ENCODE assay signal across 1 cellular context in genomic region chr20:23636182-23636907, GRCh38.
TF ChIP-seq lines count a peak whose summit lies in the region.

No MANE protein-coding gene starts in this region.

TF ChIP-seq in HepG2, 621 proteins besides CTCF, POLR2A, EP300 and RAD21 (continued from another document and continues in another):
- TF ChIP-seq, protein P1, sequence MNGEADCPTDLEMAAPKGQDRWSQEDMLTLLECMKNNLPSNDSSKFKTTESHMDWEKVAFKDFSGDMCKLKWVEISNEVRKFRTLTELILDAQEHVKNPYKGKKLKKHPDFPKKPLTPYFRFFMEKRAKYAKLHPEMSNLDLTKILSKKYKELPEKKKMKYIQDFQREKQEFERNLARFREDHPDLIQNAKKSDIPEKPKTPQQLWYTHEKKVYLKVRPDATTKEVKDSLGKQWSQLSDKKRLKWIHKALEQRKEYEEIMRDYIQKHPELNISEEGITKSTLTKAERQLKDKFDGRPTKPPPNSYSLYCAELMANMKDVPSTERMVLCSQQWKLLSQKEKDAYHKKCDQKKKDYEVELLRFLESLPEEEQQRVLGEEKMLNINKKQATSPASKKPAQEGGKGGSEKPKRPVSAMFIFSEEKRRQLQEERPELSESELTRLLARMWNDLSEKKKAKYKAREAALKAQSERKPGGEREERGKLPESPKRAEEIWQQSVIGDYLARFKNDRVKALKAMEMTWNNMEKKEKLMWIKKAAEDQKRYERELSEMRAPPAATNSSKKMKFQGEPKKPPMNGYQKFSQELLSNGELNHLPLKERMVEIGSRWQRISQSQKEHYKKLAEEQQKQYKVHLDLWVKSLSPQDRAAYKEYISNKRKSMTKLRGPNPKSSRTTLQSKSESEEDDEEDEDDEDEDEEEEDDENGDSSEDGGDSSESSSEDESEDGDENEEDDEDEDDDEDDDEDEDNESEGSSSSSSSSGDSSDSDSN (CRISPR knock-in tag; IDR thresholded peaks at IDR 0.05): peak; percentile 77; the same call in 1 of the 2 replicates
- TF ChIP-seq ZNF44 (CRISPR knock-in tag; IDR thresholded peaks at IDR 0.05) (0 out of 2 replicates have a peak, but pooled peaks have one; percentile 61), ZNF264 (CRISPR knock-in tag; IDR thresholded peaks at IDR 0.05) (no peak), ZNF513 (CRISPR knock-in tag; conservative IDR thresholded peaks at IDR 0.05) (no peak), RBFOX2 (IDR thresholded peaks at IDR 0.05; ENCODE audit: low read depth, low read length) (no peak), MIER2 (CRISPR knock-in tag; IDR thresholded peaks at IDR 0.05) (no peak), BATF2 (CRISPR knock-in tag; IDR thresholded peaks at IDR 0.05) (no peak), BORCS8-MEF2B (CRISPR knock-in tag; IDR thresholded peaks at IDR 0.05) (no peak), ATF7 (IDR thresholded peaks at IDR 0.05) (no peak), ATF7 (CRISPR knock-in tag; IDR thresholded peaks at IDR 0.05) (0 out of 2 replicates have a peak, but pooled peaks have one; percentile 14), AGO1 (IDR thresholded peaks at IDR 0.05; ENCODE audit: low read depth, low read length, poor library complexity, severe bottlenecking) (peak; percentile 63), ZNF234 (CRISPR knock-in tag; conservative IDR thresholded peaks at IDR 0.05) (no peak), HNRNPH1 (optimal IDR thresholded peaks at IDR 0.05; ENCODE audit: low read depth, low read length) (no peak), FOSL1 (CRISPR knock-in tag; IDR thresholded peaks at IDR 0.05; ENCODE audit: borderline replicate concordance) (no peak), MYC (CRISPR knock-in tag; IDR thresholded peaks at IDR 0.05; ENCODE audit: borderline replicate concordance) (no peak), ZNF549 (CRISPR knock-in tag; IDR thresholded peaks at IDR 0.05) (no peak), ZNF34 (CRISPR knock-in tag; IDR thresholded peaks at IDR 0.05; ENCODE audit: borderline replicate concordance) (no peak), ZBTB4 (CRISPR knock-in tag; IDR thresholded peaks at IDR 0.05; ENCODE audit: borderline replicate concordance) (peak; percentile 79; the same call in 1 of the 2 replicates), ZNF350 (CRISPR knock-in tag; IDR thresholded peaks at IDR 0.05; ENCODE audit: borderline replicate concordance, low read depth) (peak; percentile 76; the same call in 1 of the 2 replicates), MTF1 (CRISPR knock-in tag; IDR thresholded peaks at IDR 0.05) (no peak), ZNF703 (CRISPR knock-in tag; IDR thresholded peaks at IDR 0.05; ENCODE audit: borderline replicate concordance) (no peak), ZNF230 (CRISPR knock-in tag; IDR thresholded peaks at IDR 0.05) (no peak), SATB2 (CRISPR knock-in tag; IDR thresholded peaks at IDR 0.05) (no peak), ZIK1 (CRISPR knock-in tag; IDR thresholded peaks at IDR 0.05; ENCODE audit: borderline replicate concordance, low read depth) (0 out of 2 replicates have a peak, but pooled peaks have one; percentile 50), ZNF10 (CRISPR knock-in tag; IDR thresholded peaks at IDR 0.05; ENCODE audit: borderline replicate concordance, low read depth) (no peak), RBM39 (IDR thresholded peaks at IDR 0.05; ENCODE audit: low read depth, low read length, poor library complexity, severe bottlenecking) (no peak), SMC3 (IDR thresholded peaks at IDR 0.05; ENCODE audit: low read length) (no peak), ZNF780A (CRISPR knock-in tag; IDR thresholded peaks at IDR 0.05) (no peak), ZNF331 (CRISPR knock-in tag; IDR thresholded peaks at IDR 0.05) (no peak), HES4 (CRISPR knock-in tag; IDR thresholded peaks at IDR 0.05; ENCODE audit: borderline replicate concordance) (peak; percentile 68; the same call in 1 of the 2 replicates), MXI1 (IDR thresholded peaks at IDR 0.05; ENCODE audit: borderline replicate concordance, low read depth, low read length) (no peak), TCF7L2 (IDR thresholded peaks at IDR 0.05; ENCODE audit: low read depth, low read length) (no peak), NFKBIZ (CRISPR knock-in tag; IDR thresholded peaks at IDR 0.05) (no peak; the same call in 1 of the 2 replicates), DZIP1 (CRISPR knock-in tag; IDR thresholded peaks at IDR 0.05) (no peak), PHF20 (CRISPR knock-in tag; IDR thresholded peaks at IDR 0.05) (no peak), ZNF816 (CRISPR knock-in tag; IDR thresholded peaks at IDR 0.05; ENCODE audit: borderline replicate concordance) (0 out of 2 replicates have a peak, but pooled peaks have one; percentile 72), ZFX (CRISPR knock-in tag; IDR thresholded peaks at IDR 0.05; ENCODE audit: low read depth) (peak; percentile 60), MED1 (CRISPR knock-in tag; IDR thresholded peaks at IDR 0.05) (peak; percentile 31; the same call in 1 of the 2 replicates), FOXM1 (CRISPR knock-in tag; IDR thresholded peaks at IDR 0.05) (no peak), XRCC5 (optimal IDR thresholded peaks at IDR 0.05; ENCODE audit: low read length) (no peak), TCF7 (IDR thresholded peaks at IDR 0.05; ENCODE audit: low read depth) (no peak)
- TF ChIP-seq, protein P2, sequence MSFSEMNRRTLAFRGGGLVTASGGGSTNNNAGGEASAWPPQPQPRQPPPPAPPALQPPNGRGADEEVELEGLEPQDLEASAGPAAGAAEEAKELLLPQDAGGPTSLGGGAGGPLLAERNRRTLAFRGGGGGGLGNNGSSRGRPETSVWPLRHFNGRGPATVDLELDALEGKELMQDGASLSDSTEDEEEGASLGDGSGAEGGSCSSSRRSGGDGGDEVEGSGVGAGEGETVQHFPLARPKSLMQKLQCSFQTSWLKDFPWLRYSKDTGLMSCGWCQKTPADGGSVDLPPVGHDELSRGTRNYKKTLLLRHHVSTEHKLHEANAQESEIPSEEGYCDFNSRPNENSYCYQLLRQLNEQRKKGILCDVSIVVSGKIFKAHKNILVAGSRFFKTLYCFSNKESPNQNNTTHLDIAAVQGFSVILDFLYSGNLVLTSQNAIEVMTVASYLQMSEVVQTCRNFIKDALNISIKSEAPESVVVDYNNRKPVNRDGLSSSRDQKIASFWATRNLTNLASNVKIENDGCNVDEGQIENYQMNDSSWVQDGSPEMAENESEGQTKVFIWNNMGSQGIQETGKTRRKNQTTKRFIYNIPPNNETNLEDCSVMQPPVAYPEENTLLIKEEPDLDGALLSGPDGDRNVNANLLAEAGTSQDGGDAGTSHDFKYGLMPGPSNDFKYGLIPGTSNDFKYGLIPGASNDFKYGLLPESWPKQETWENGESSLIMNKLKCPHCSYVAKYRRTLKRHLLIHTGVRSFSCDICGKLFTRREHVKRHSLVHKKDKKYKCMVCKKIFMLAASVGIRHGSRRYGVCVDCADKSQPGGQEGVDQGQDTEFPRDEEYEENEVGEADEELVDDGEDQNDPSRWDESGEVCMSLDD (CRISPR knock-in tag; IDR thresholded peaks at IDR 0.05; ENCODE audit: borderline replicate concordance): no peak
- TF ChIP-seq, protein P3, sequence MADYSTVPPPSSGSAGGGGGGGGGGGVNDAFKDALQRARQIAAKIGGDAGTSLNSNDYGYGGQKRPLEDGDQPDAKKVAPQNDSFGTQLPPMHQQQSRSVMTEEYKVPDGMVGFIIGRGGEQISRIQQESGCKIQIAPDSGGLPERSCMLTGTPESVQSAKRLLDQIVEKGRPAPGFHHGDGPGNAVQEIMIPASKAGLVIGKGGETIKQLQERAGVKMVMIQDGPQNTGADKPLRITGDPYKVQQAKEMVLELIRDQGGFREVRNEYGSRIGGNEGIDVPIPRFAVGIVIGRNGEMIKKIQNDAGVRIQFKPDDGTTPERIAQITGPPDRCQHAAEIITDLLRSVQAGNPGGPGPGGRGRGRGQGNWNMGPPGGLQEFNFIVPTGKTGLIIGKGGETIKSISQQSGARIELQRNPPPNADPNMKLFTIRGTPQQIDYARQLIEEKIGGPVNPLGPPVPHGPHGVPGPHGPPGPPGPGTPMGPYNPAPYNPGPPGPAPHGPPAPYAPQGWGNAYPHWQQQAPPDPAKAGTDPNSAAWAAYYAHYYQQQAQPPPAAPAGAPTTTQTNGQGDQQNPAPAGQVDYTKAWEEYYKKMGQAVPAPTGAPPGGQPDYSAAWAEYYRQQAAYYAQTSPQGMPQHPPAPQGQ (CRISPR knock-in tag; IDR thresholded peaks at IDR 0.05; ENCODE audit: borderline replicate concordance): no peak
- TF ChIP-seq, protein P4, sequence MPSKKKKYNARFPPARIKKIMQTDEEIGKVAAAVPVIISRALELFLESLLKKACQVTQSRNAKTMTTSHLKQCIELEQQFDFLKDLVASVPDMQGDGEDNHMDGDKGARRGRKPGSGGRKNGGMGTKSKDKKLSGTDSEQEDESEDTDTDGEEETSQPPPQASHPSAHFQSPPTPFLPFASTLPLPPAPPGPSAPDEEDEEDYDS (CRISPR knock-in tag; IDR thresholded peaks at IDR 0.05): no peak
- TF ChIP-seq, protein P5, sequence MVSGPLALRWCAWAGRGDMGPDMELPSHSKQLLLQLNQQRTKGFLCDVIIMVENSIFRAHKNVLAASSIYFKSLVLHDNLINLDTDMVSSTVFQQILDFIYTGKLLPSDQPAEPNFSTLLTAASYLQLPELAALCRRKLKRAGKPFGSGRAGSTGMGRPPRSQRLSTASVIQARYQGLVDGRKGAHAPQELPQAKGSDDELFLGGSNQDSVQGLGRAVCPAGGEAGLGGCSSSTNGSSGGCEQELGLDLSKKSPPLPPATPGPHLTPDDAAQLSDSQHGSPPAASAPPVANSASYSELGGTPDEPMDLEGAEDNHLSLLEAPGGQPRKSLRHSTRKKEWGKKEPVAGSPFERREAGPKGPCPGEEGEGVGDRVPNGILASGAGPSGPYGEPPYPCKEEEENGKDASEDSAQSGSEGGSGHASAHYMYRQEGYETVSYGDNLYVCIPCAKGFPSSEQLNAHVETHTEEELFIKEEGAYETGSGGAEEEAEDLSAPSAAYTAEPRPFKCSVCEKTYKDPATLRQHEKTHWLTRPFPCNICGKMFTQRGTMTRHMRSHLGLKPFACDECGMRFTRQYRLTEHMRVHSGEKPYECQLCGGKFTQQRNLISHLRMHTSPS (CRISPR knock-in tag; IDR thresholded peaks at IDR 0.05; ENCODE audit: low read depth): no peak
- TF ChIP-seq, protein P6, sequence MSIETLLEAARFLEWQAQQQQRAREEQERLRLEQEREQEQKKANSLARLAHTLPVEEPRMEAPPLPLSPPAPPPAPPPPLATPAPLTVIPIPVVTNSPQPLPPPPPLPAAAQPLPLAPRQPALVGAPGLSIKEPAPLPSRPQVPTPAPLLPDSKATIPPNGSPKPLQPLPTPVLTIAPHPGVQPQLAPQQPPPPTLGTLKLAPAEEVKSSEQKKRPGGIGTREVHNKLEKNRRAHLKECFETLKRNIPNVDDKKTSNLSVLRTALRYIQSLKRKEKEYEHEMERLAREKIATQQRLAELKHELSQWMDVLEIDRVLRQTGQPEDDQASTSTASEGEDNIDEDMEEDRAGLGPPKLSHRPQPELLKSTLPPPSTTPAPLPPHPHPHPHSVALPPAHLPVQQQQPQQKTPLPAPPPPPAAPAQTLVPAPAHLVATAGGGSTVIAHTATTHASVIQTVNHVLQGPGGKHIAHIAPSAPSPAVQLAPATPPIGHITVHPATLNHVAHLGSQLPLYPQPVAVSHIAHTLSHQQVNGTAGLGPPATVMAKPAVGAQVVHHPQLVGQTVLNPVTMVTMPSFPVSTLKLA (IDR thresholded peaks at IDR 0.05): no peak
